1 cellular context compared by ENCODE assay signal in genomic region chr16:75621170-75621477, GRCh38.
TF ChIP-seq lines count a peak whose summit lies in the region.

No MANE protein-coding gene starts in this region.

TF ChIP-seq in IMR-90, 13 proteins besides CTCF, POLR2A, EP300 and RAD21:
- TF ChIP-seq CEBPB (IDR thresholded peaks at IDR 0.05; ENCODE audit: low read depth, low read length): no peak
- TF ChIP-seq SMC3 (IDR thresholded peaks at IDR 0.05; ENCODE audit: low read depth, low read length): peak; percentile 48; the same call in 1 of the 2 replicates
TF ChIP-seq in IMR-90: peak in this region for 1.
